In the genomic region with DNA sequence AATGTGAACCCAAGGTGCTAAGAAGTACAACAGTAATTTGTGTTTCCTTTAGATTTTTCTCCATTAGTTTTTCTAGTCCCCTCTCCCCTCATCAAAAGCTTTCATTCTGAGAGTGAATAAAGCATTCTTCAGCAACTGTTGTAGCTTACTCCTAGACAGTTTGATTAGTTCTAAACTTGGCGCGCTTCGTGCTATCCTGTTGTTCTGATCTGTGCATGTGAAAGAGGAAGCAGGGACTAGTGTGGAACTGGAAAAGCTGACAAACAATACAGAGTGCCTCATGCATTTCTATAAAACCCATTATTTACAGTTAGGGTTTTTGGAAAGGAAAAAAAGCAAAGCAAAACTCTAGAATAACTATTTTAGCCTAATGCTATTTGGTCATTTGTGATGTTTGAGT, we compare ENCODE assay signal across 16 cellular contexts.
A peak's percentile ranks its signal among the peaks of the same experiment; 100 is the strongest.
DNase-seq lines count a peak whose midpoint lies in the region; ATAC-seq and TF ChIP-seq lines count a peak whose summit lies in the region.
"Had no signal": no experiment of that assay in that cellular context is flagged by ENCODE, and none has a peak within 500 bp of the region (broad histone marks: within the 10 kb centered on the region; RNA-seq: fewer than 3 reads in every experiment).

No MANE protein-coding gene starts in this region.

- H3K23ac ChIP-seq in neuronal stem cell (ENCODE audit: low read depth, low read length, poor library complexity), result no peak overlapping the region

- H4K91ac ChIP-seq in neuronal stem cell (ENCODE audit: low read depth, low read length, poor library complexity), result no peak overlapping the region

- H3K4me3 ChIP-seq in DND-41 (ENCODE audit: low read depth in 1 of 2, low read length in 2 of 2) (no peak overlapping the region), OCI-LY1 (ENCODE audit: low read depth, low read length, poor library complexity, severe bottlenecking) (no peak overlapping the region), heart right ventricle (no peak overlapping the region), neuronal stem cell (ENCODE audit: low read length in 2 of 2) (no peak overlapping the region)
- H3K4me3 ChIP-seq: MG63 had no signal

- H2AK5ac ChIP-seq in neuronal stem cell (ENCODE audit: low read depth, low read length), result no peak overlapping the region

- H3K79me2 ChIP-seq in DND-41 (ENCODE audit: insufficient read depth, low read length), result no peaks in the 10 kb centered on the region
- no peaks in the 10 kb centered on the region for H3K79me2 ChIP-seq in OCI-LY1 (ENCODE audit: insufficient read depth, low read length)

- H3K9me3 ChIP-seq in DND-41 (ENCODE audit: insufficient read depth, low read length, severe bottlenecking) (no peaks in the 10 kb centered on the region), OCI-LY1 (ENCODE audit: low read length) (no peaks in the 10 kb centered on the region), heart right ventricle (peaks cover 0 to 12% (median 0%) of the 10 kb centered on the region in 11 donors), neuronal stem cell (replicated peaks in 1 of 2; ENCODE audit: control insufficient read depth in 2 of 2, insufficient read depth in 1 of 2, low read depth in 1 of 2, low read length in 2 of 2) (peaks cover 0 to 10% of the 10 kb centered on the region in 2 donors)
- H3K9me3 ChIP-seq: BE2C, MG63 had no signal

- ATAC-seq in DND-41 (ENCODE audit: insufficient read depth, low read depth) (peak; percentile 33; the same call in 2 of the 3 replicates), heart right ventricle (peak in 6 of 8 donors; percentile 41 to 75 (median 68)), GM18873 (IDR thresholded peaks at IDR 0.05; ENCODE audit: low FRiP score, unreplicated experiment) (no peak)

- H4K20me1 ChIP-seq in DND-41 (ENCODE audit: insufficient read depth, low read length) (no peaks in the 10 kb centered on the region), OCI-LY1 (ENCODE audit: insufficient read depth, low read length) (no peaks in the 10 kb centered on the region)

- H3K4me1 ChIP-seq in DND-41 (ENCODE audit: insufficient read depth, low read length) (peaks cover 17% of the 10 kb centered on the region), OCI-LY1 (ENCODE audit: insufficient read depth, low read length, severe bottlenecking) (peaks cover 40% of the 10 kb centered on the region), heart right ventricle (peaks cover 0 to 20% (median 5%) of the 10 kb centered on the region in 9 donors), neuronal stem cell (ENCODE audit: control insufficient read depth in 2 of 2, insufficient read depth in 1 of 2, low read depth in 1 of 2, low read length in 2 of 2) (peaks cover 5 to 6% of the 10 kb centered on the region in 2 donors)
- H3K4me1 ChIP-seq: BE2C had no signal

- no peak overlapping the region for H2AFZ ChIP-seq in DND-41 (ENCODE audit: low read depth, low read length)
- peak overlapping the region; percentile 55; the same call in 1 of the 2 replicates for H2AFZ ChIP-seq in OCI-LY1 (ENCODE audit: low read length)
- peak overlapping the region; percentile 91 for H2AFZ ChIP-seq in neuronal stem cell (ENCODE audit: low read length)

- no peak overlapping the region for H3K18ac ChIP-seq in neuronal stem cell (ENCODE audit: low read length)

- no peak overlapping the region for H2BK15ac ChIP-seq in neuronal stem cell (ENCODE audit: low read length)

- H3K9ac ChIP-seq in DND-41 (ENCODE audit: low read depth, low read length) (no peak overlapping the region), OCI-LY1 (ENCODE audit: low read length) (no peak overlapping the region), neuronal stem cell (ENCODE audit: low read depth, low read length, poor library complexity) (no peak overlapping the region)

- H3K9me2 ChIP-seq in OCI-LY1 (ENCODE audit: low read depth, low read length), result no peaks in the 10 kb centered on the region

- DNase-seq in DND-41 (no peak), heart right ventricle (peak in 1 of 2 donors; percentile 7), neuronal stem cell (ENCODE audit: low spot score) (no peak), kidney glomerular epithelial cell (lab: John Stamatoyannopoulos, UW) (no peak), GDM1 (lab: John Stamatoyannopoulos, UW) (no peak), T1000 (lab: John Stamatoyannopoulos, UW) (no peak)
- DNase-seq: ACHN, BE2C, DMS 273 treated with DMSO at 0.1 percent for 48 hours, KG1, MG63, NCI-H187 treated with DMSO at 0.1 percent for 48 hours, NCI-H2171 treated with DMSO at 0.1 percent for 48 hours, NCI-H82 had no signal

- H3K27me3 ChIP-seq in DND-41 (ENCODE audit: insufficient read depth, low read length, poor library complexity), result no peaks in the 10 kb centered on the region
- no peaks in the 10 kb centered on the region for H3K27me3 ChIP-seq in OCI-LY1 (ENCODE audit: insufficient read depth, low read length)
- H3K27me3 ChIP-seq in heart right ventricle, result no peaks in the 10 kb centered on the region
- no peaks in the 10 kb centered on the region for H3K27me3 ChIP-seq in neuronal stem cell (ENCODE audit: control insufficient read depth in 3 of 3, insufficient read depth in 3 of 3, low read depth in 1 of 3, low read length in 3 of 3)
- H3K27me3 ChIP-seq: BE2C, MG63 had no signal

- intact Hi-C loops in heart right ventricle (cut with DNase I), result no loop called here

- H2BK120ac ChIP-seq in neuronal stem cell (ENCODE audit: low read depth, low read length), result no peak overlapping the region

- 34 to 57% methylated on average over 3 of the region's 3 CpGs for WGBS in heart right ventricle, 2 donors
- no CpG with 5 or more reads among the region's 3 CpGs for WGBS in neuronal stem cell (ENCODE audit: extremely low coverage in 2 of 2, insufficient read length in 2 of 2, insufficient replicate concordance in 1 of 2), 2 donors

- H2BK12ac ChIP-seq in neuronal stem cell (ENCODE audit: low read length), result no peak overlapping the region

- H3K79me1 ChIP-seq in neuronal stem cell (ENCODE audit: low read depth, low read length), result no peaks in the 10 kb centered on the region

- H3F3A ChIP-seq in OCI-LY1 (ENCODE audit: insufficient read depth, low read length), result no peaks in the 10 kb centered on the region

- H3K4me2 ChIP-seq in DND-41 (ENCODE audit: insufficient read depth, low read length), result no peak overlapping the region
- peak overlapping the region; percentile 56 for H3K4me2 ChIP-seq in OCI-LY1 (ENCODE audit: low read length)
- H3K4me2 ChIP-seq in neuronal stem cell (ENCODE audit: insufficient read depth, low read length, poor library complexity, severe bottlenecking), result no peak overlapping the region

- no peak overlapping the region for H2BK5ac ChIP-seq in neuronal stem cell (ENCODE audit: low read length)

- no peak overlapping the region for H3K14ac ChIP-seq in neuronal stem cell (ENCODE audit: low read length)

- H3K27ac ChIP-seq in DND-41 (ENCODE audit: low read length), result peak overlapping the region; percentile 37; the same call in 1 of the 2 replicates
- peak overlapping the region; percentile 56 for H3K27ac ChIP-seq in OCI-LY1 (ENCODE audit: low read depth, low read length, poor library complexity, severe bottlenecking)
- H3K27ac ChIP-seq in heart right ventricle, result peak overlapping the region in 6 of 10 donors; percentile 32 to 71 (median 47)
- H3K27ac ChIP-seq in neuronal stem cell (replicated peaks; ENCODE audit: low read length), result no peak overlapping the region

- TF ChIP-seq CTCF in DND-41 (IDR thresholded peaks at IDR 0.05; ENCODE audit: borderline replicate concordance, extremely low read depth, low read length, poor library complexity, severe bottlenecking) (no peak), OCI-LY1 (IDR thresholded peaks at IDR 0.05; ENCODE audit: low read length) (no peak), heart right ventricle (IDR thresholded peaks at IDR 0.05) (no peak)

- H3K4ac ChIP-seq in neuronal stem cell (ENCODE audit: low read length), result no peak overlapping the region

- H4K8ac ChIP-seq in neuronal stem cell (ENCODE audit: low read depth, low read length), result no peak overlapping the region

- H3K36me3 ChIP-seq in DND-41 (ENCODE audit: insufficient read depth, low read length) (no peaks in the 10 kb centered on the region), OCI-LY1 (ENCODE audit: insufficient read depth, low read length) (no peaks in the 10 kb centered on the region), heart right ventricle (no peaks in the 10 kb centered on the region), neuronal stem cell (replicated peaks in 1 of 2; ENCODE audit: control insufficient read depth in 2 of 2, insufficient read depth in 2 of 2, low read length in 2 of 2) (no peaks in the 10 kb centered on the region)
- H3K36me3 ChIP-seq: BE2C, MG63 had no signal
